29 cellular contexts compared by ENCODE assay signal in genomic region chr4:26310264-26310663, GRCh38.
"Had no signal": no experiment of that assay in that cellular context is flagged by ENCODE, and none has a peak within 500 bp of the region (broad histone marks: within the 10 kb centered on the region; RNA-seq: fewer than 3 reads in every experiment).

No MANE protein-coding gene starts in this region.

- H3K27ac ChIP-seq: lower lobe of right lung, pancreas, prostate gland, skin epidermis, stomach, testis, thyroid gland, transverse colon, upper lobe of left lung had no signal

- H3K4me3 ChIP-seq: lower lobe of right lung, pancreas, prostate gland, skin epidermis, stomach, testis, thyroid gland, transverse colon, upper lobe of left lung had no signal

- ATAC-seq: left cardiac atrium; left lobe of liver; lower lobe of right lung; naive thymus-derived CD8-positive, alpha-beta T cell; pancreas; right cardiac atrium; sciatic nerve; stimulated activated naive B cell treated with anti-CD40 and anti-IgM and Interleukin-4, amounts not matched to agents 10 μg/mL and 1 μg/mL and 100 μg/mL, for 72 hours; stimulated activated naive CD8-positive, alpha-beta T cell treated with anti-CD3 and anti-CD28 coated beads, Interleukin-15, Interleukin-2, amounts not matched to agents 100 U/mL and 50 U/mL, for 24 hours had no signal

- H3K36me3 ChIP-seq: lower lobe of right lung, pancreas, prostate gland, stomach, thyroid gland, transverse colon, upper lobe of left lung had no signal

- H3K4me1 ChIP-seq: lower lobe of right lung, pancreas, prostate gland, stomach, testis, thyroid gland, transverse colon, upper lobe of left lung had no signal

- H3K27me3 ChIP-seq: pancreas, stomach, testis, thyroid gland, transverse colon, upper lobe of left lung had no signal

- FAIRE-seq: keratinocyte, pancreas, urothelium cell line had no signal

- DNase-seq: hippocampal formation; kidney glomerular epithelial cell; left cardiac atrium; lower lobe of right lung; mammary epithelial cell; mesenchymal stem cell; naive thymus-derived CD8-positive, alpha-beta T cell; nucleus accumbens; pancreas; posterior cingulate gyrus; retina; right cardiac atrium; stimulated activated CD4-positive, alpha-beta T cell treated with anti-CD3 and anti-CD28 coated beads, Interleukin-12 subunit alpha, Interleukin-12 subunit beta, amount 100 ng/mL, for 4 hours; stimulated activated CD4-positive, alpha-beta T cell treated with anti-CD3 and anti-CD28 coated beads, Interleukin-15, amount 100 ng/mL, for 24 hours; stimulated activated CD4-positive, alpha-beta T cell treated with anti-CD3 and anti-CD28 coated beads, Interleukin-2, amount 100 ng/mL, for 24 hours; stimulated activated CD4-positive, alpha-beta T cell treated with anti-CD3 and anti-CD28 coated beads, Interleukin-4, amount 100 ng/mL, for 1 hour; stimulated activated naive B cell treated with anti-CD40 and anti-IgM and Interleukin-4, amounts not matched to agents 10 μg/mL and 1 μg/mL and 100 μg/mL, for 72 hours; stimulated activated naive CD8-positive, alpha-beta T cell treated with anti-CD3 and anti-CD28 coated beads, Interleukin-15, Interleukin-2, amounts not matched to agents 100 U/mL and 50 U/mL, for 24 hours; stomach; testis; thyroid gland; transverse colon; upper lobe of left lung had no signal

- H3K9me3 ChIP-seq: pancreas, prostate gland, testis, thyroid gland had no signal
